8 cellular contexts compared by ENCODE assay signal in genomic region chrX:46758956-46759644, GRCh38. TPM values are rescaled to one million over a fixed set of nuclear protein-coding genes. Genes with fewer than 3 reads are reported as not detected.
DNase-seq lines count a peak whose midpoint lies in the region; TF ChIP-seq lines count a peak whose summit lies in the region.

SLC9A7 (minus strand) TSS chrX:46759118; CDS start chrX:46759029, 89 bp downstream.

- intact Hi-C loops in cardiac septum (cut with DNase I) = no loop called here
- intact Hi-C loops in posterior vena cava (cut with DNase I) = no loop called here

- POLR2A ChIA-PET in HEK293T (lab: Yijun Ruan, JAX) = interaction anchor here (1.3 to 1.5 kb wide), 2 partner anchors 10 to 37 kb away, joined by 4 to 6 read pairs; no protein-coding TSS in a partner anchor

- H3K9ac ChIP-seq in SU-DHL-6 (ENCODE audit: low read length) = peak within 1 kb of the TSS; percentile 67

- CTCF ChIA-PET in HEK293T (lab: Yijun Ruan, JAX) = interaction anchor here (1.0 to 1.8 kb wide), 3 partner anchors 9 to 37 kb away, joined by 4 to 5 read pairs (median 5); no protein-coding TSS in a partner anchor

- H3K27me3 ChIP-seq in SU-DHL-6 (ENCODE audit: low read length) = no peaks in the 10 kb centered on the region

- H3K4me1 Mint-ChIP-seq in activated naive CD8-positive, alpha-beta T cell (ENCODE audit: low read depth) = peaks cover 14% of the 10 kb centered on the region

- no peaks in the 10 kb centered on the region for H3K9me2 ChIP-seq in SU-DHL-6 (replicated peaks; ENCODE audit: insufficient read depth, low read length)

- peak within 1 kb of the TSS; percentile 93 for H3K4me3 Mint-ChIP-seq in activated naive CD8-positive, alpha-beta T cell

- peaks cover 12% of the 10 kb centered on the region for H3F3A ChIP-seq in SU-DHL-6 (ENCODE audit: insufficient read depth)

- H3K36me3 ChIP-seq in SU-DHL-6 (ENCODE audit: low read length) = no peaks in the 10 kb centered on the region

- peak within 1 kb of the TSS; percentile 84 for H3K27ac Mint-ChIP-seq in activated naive CD8-positive, alpha-beta T cell

- TF ChIP-seq CTCF in GM12865 (IDR thresholded peaks at IDR 0.05; ENCODE audit: insufficient read depth, low read depth, low read length, missing control alignments) (peak; percentile 77), SU-DHL-6 (IDR thresholded peaks at IDR 0.05; ENCODE audit: insufficient read depth, low read length, poor library complexity, severe bottlenecking) (peak; percentile 58)

- H3K9me3 ChIP-seq in SU-DHL-6 (ENCODE audit: insufficient read depth, low read length) = no peaks in the 10 kb centered on the region

- H3K4me3 ChIP-seq in GM12865 (ENCODE audit: low read depth, low read length) (peak within 1 kb of the TSS; percentile 64), SU-DHL-6 (ENCODE audit: insufficient read depth, low read length, poor library complexity, severe bottlenecking) (peak within 1 kb of the TSS; percentile 57)

- H3K9me3 Mint-ChIP-seq in activated naive CD8-positive, alpha-beta T cell (ENCODE audit: low read depth) = no peaks in the 10 kb centered on the region

- peak within 1 kb of the TSS; percentile 96 for H2AFZ ChIP-seq in SU-DHL-6 (ENCODE audit: low read depth, low read length, severe bottlenecking)

- H3K79me2 ChIP-seq in SU-DHL-6 (ENCODE audit: insufficient read depth, low read length) = peaks cover 44% of the 10 kb centered on the region

- peak within 1 kb of the TSS; percentile 92 for H3K4me2 ChIP-seq in SU-DHL-6 (ENCODE audit: low read depth, low read length, poor library complexity, severe bottlenecking)

- H3K27ac ChIP-seq in SU-DHL-6 (ENCODE audit: low read depth, low read length) = peak within 1 kb of the TSS; percentile 92

- peaks cover 4% of the 10 kb centered on the region for H3K27me3 Mint-ChIP-seq in activated naive CD8-positive, alpha-beta T cell

- no peaks in the 10 kb centered on the region for H3K36me3 Mint-ChIP-seq in activated naive CD8-positive, alpha-beta T cell

- DNase-seq in GM12865 (ENCODE audit: low read depth) (peak; percentile 88), HEK293T (ENCODE audit: extremely low spot score) (peak; percentile 78), MV-4-11 (lab: John Stamatoyannopoulos, UW) (peak; percentile 37), cardiac septum (ENCODE audit: low spot score) (peak; percentile 90), posterior vena cava (ENCODE audit: low spot score) (peak; percentile 92), ureter (ENCODE audit: low spot score) (peak; percentile 74)

- peaks cover 2% of the 10 kb centered on the region; the same call in 1 of the 2 replicates for H4K20me1 ChIP-seq in SU-DHL-6 (ENCODE audit: low read depth, low read length)

TF ChIP-seq in HEK293T, 16 proteins besides CTCF, POLR2A, EP300 and RAD21:
- TF ChIP-seq L3MBTL2 (conservative IDR thresholded peaks at IDR 0.05) (0 out of 2 replicates have a peak, but pooled peaks have one; percentile 21), CTBP1 (IDR thresholded peaks at IDR 0.05; ENCODE audit: borderline replicate concordance) (no peak; the same call in 1 of the 2 replicates)

RNA-seq across cellular contexts. Expression of gene SLC9A7, which starts in this region (rescaled TPM):
- total RNA-seq in cardiac septum (1.0 TPM), posterior vena cava (1 to 10 TPM; 1.8 to 1.9 TPM), ureter (8.9 TPM)

Comparison
In these comparisons a context has a peak if more than half of its experiments do, and no peak if none do; other contexts are left out.
1. Peak in every context shown above with its lines: DNase-seq, H3K4me3 ChIP-seq and H3K27ac ChIP-seq.
2. DNase-seq: peak in every context shown above with its lines; median percentile 92 in posterior vena cava; 90 in cardiac septum; 88 in GM12865; 78 in HEK293T; 74 in ureter; 37 in MV-4-11.